In the genomic region with DNA sequence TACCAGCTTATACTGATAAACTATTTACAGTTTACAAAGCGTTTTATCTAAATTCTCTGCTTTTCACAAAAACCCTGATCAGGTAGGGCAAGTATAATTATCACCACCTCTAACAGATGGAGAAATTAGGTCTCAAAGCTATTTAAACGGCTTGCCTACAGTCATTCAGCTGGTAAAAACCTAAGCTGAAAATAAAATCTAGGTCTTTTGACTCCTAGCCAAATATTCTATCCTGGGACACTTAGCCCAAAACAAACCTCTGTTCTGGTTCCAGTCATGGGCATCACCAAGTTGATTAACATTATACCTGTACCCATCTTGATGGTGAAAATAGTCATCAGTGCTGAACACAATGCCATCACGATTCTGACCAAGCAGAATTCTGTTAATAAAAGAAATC, we compare ENCODE assay signal across 22 cellular contexts.
"Had no signal": no experiment of that assay in that cellular context is flagged by ENCODE, and none has a peak within 500 bp of the region (broad histone marks: within the 10 kb centered on the region; RNA-seq: fewer than 3 reads in every experiment).

No MANE protein-coding gene starts in this region.

- H3K36me3 ChIP-seq: ovary, thoracic aorta, transverse colon had no signal

- H3K4me3 ChIP-seq: dorsolateral prefrontal cortex, gastroesophageal sphincter, neural progenitor cell, ovary, stomach, thoracic aorta, transverse colon had no signal

- H3K9me3 Mint-ChIP-seq: neural progenitor cell had no signal

- H3K4me2 ChIP-seq: neural progenitor cell had no signal

- H3K27me3 Mint-ChIP-seq: naive thymus-derived CD4-positive, alpha-beta T cell had no signal

- FAIRE-seq: endometrium, small intestine had no signal

- ATAC-seq: esophagus mucosa; gastroesophageal sphincter; left lobe of liver; naive thymus-derived CD4-positive, alpha-beta T cell; right cardiac atrium had no signal

- H2AFZ ChIP-seq: neural progenitor cell had no signal

- H3K4me3 Mint-ChIP-seq: neural progenitor cell had no signal

- H3K27ac ChIP-seq: dorsolateral prefrontal cortex, gastroesophageal sphincter, neural progenitor cell, ovary, stomach, thoracic aorta, transverse colon had no signal

- DNase-seq: cortex of kidney; dorsolateral prefrontal cortex; effector memory CD4-positive, alpha-beta T cell; glutamatergic neuron; islet precursor cell; mammary epithelial cell; naive thymus-derived CD4-positive, alpha-beta T cell; nucleus accumbens; ovary; right cardiac atrium; small intestine; stimulated activated CD4-positive, alpha-beta T cell treated with anti-CD3 and anti-CD28 coated beads, Interleukin-12 subunit alpha, Interleukin-12 subunit beta, amount 100 ng/mL, for 4 hours; stimulated activated naive CD4-positive, alpha-beta T cell; stomach; substantia nigra; transverse colon had no signal

- H3K4me1 ChIP-seq: neural progenitor cell had no signal

- H3K27me3 ChIP-seq: dorsolateral prefrontal cortex, gastroesophageal sphincter, neural progenitor cell, ovary, stomach, transverse colon had no signal

- H3K27ac Mint-ChIP-seq: neural progenitor cell had no signal
